ENCODE assay signal across 1 cellular context in the genomic region with DNA sequence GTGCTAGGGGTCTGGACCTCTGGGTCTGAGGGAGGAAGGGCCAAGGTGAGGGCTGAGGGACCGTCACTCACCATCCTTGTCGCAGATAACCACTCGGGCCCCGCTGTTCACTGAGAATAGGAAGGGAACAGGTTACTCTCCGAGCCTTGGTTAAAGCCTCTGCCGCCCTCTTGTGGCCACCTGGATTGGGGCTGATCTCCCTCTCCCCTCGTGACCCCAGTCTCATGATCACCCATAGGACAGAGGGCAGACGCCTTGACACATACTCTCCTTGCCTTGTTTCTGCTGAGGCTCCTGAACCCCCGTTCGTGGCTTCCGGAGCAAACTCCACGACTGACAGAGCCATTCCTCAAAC.
TF ChIP-seq lines count a peak whose summit lies in the region.

No MANE protein-coding gene starts in this region.

TF ChIP-seq in HepG2, 621 proteins besides CTCF, POLR2A, EP300 and RAD21 (continued from another document and continues in another):
- TF ChIP-seq, protein P1, sequence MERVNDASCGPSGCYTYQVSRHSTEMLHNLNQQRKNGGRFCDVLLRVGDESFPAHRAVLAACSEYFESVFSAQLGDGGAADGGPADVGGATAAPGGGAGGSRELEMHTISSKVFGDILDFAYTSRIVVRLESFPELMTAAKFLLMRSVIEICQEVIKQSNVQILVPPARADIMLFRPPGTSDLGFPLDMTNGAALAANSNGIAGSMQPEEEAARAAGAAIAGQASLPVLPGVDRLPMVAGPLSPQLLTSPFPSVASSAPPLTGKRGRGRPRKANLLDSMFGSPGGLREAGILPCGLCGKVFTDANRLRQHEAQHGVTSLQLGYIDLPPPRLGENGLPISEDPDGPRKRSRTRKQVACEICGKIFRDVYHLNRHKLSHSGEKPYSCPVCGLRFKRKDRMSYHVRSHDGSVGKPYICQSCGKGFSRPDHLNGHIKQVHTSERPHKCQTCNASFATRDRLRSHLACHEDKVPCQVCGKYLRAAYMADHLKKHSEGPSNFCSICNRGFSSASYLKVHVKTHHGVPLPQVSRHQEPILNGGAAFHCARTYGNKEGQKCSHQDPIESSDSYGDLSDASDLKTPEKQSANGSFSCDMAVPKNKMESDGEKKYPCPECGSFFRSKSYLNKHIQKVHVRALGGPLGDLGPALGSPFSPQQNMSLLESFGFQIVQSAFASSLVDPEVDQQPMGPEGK (CRISPR knock-in tag; IDR thresholded peaks at IDR 0.05) = peak; percentile 42; the same call in 1 of the 2 replicates
- TF ChIP-seq PPARG (CRISPR knock-in tag; conservative IDR thresholded peaks at IDR 0.05) = 0 out of 2 replicates have a peak, but pooled peaks have one; percentile 15
- TF ChIP-seq ZNF33B (CRISPR knock-in tag; IDR thresholded peaks at IDR 0.05) = no peak
- TF ChIP-seq SIX4 (CRISPR knock-in tag; IDR thresholded peaks at IDR 0.05) = no peak
- 0 out of 2 replicates have a peak, but pooled peaks have one; percentile 17 for TF ChIP-seq PHF21A (CRISPR knock-in tag; IDR thresholded peaks at IDR 0.05)
- no peak for TF ChIP-seq NR2F1 (CRISPR knock-in tag; IDR thresholded peaks at IDR 0.05)
- TF ChIP-seq ZC3H13 (CRISPR knock-in tag; IDR thresholded peaks at IDR 0.05) = no peak
- 0 out of 2 replicates have a peak, but pooled peaks have one; percentile 47 for TF ChIP-seq ZNF772 (CRISPR knock-in tag; IDR thresholded peaks at IDR 0.05)
- no peak for TF ChIP-seq HOXA9 (CRISPR knock-in tag; IDR thresholded peaks at IDR 0.05; ENCODE audit: borderline replicate concordance)
- no peak for TF ChIP-seq KDM1A (CRISPR knock-in tag; IDR thresholded peaks at IDR 0.05)
- TF ChIP-seq ZNF292 (CRISPR knock-in tag; IDR thresholded peaks at IDR 0.05; ENCODE audit: borderline replicate concordance, low read depth) = no peak
- 0 out of 2 replicates have a peak, but pooled peaks have one; percentile 3 for TF ChIP-seq ZFP90 (CRISPR knock-in tag; IDR thresholded peaks at IDR 0.05; ENCODE audit: borderline replicate concordance)
- no peak for TF ChIP-seq ZNF674 (CRISPR knock-in tag; IDR thresholded peaks at IDR 0.05; ENCODE audit: low read depth)
- TF ChIP-seq, protein P2, sequence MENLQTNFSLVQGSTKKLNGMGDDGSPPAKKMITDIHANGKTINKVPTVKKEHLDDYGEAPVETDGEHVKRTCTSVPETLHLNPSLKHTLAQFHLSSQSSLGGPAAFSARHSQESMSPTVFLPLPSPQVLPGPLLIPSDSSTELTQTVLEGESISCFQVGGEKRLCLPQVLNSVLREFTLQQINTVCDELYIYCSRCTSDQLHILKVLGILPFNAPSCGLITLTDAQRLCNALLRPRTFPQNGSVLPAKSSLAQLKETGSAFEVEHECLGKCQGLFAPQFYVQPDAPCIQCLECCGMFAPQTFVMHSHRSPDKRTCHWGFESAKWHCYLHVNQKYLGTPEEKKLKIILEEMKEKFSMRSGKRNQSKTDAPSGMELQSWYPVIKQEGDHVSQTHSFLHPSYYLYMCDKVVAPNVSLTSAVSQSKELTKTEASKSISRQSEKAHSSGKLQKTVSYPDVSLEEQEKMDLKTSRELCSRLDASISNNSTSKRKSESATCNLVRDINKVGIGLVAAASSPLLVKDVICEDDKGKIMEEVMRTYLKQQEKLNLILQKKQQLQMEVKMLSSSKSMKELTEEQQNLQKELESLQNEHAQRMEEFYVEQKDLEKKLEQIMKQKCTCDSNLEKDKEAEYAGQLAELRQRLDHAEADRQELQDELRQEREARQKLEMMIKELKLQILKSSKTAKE (CRISPR knock-in tag; IDR thresholded peaks at IDR 0.05; ENCODE audit: borderline replicate concordance) = no peak
- TF ChIP-seq, protein P3, sequence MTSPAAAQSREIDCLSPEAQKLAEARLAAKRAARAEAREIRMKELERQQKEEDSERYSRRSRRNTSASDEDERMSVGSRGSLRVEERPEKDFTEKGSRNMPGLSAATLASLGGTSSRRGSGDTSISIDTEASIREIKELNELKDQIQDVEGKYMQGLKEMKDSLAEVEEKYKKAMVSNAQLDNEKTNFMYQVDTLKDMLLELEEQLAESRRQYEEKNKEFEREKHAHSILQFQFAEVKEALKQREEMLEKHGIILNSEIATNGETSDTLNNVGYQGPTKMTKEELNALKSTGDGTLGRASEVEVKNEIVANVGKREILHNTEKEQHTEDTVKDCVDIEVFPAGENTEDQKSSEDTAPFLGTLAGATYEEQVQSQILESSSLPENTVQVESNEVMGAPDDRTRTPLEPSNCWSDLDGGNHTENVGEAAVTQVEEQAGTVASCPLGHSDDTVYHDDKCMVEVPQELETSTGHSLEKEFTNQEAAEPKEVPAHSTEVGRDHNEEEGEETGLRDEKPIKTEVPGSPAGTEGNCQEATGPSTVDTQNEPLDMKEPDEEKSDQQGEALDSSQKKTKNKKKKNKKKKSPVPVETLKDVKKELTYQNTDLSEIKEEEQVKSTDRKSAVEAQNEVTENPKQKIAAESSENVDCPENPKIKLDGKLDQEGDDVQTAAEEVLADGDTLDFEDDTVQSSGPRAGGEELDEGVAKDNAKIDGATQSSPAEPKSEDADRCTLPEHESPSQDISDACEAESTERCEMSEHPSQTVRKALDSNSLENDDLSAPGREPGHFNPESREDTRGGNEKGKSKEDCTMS (CRISPR knock-in tag; conservative IDR thresholded peaks at IDR 0.05) = no peak
- TF ChIP-seq ZNF7 (CRISPR knock-in tag; IDR thresholded peaks at IDR 0.05) = no peak
- TF ChIP-seq HNRNPUL1 (IDR thresholded peaks at IDR 0.05; ENCODE audit: low read depth, low read length) = no peak
- TF ChIP-seq STAG1 (CRISPR knock-in tag; IDR thresholded peaks at IDR 0.05) = peak; percentile 94
- no peak for TF ChIP-seq ZNF446 (CRISPR knock-in tag; IDR thresholded peaks at IDR 0.05)
- TF ChIP-seq ZNF337 (CRISPR knock-in tag; IDR thresholded peaks at IDR 0.05; ENCODE audit: borderline replicate concordance, low read depth) = no peak
- no peak for TF ChIP-seq MED1 (CRISPR knock-in tag; IDR thresholded peaks at IDR 0.05)
- peak; percentile 63 for TF ChIP-seq SALL1 (CRISPR knock-in tag; IDR thresholded peaks at IDR 0.05)
- TF ChIP-seq ZNF430 (CRISPR knock-in tag; IDR thresholded peaks at IDR 0.05) = no peak
- TF ChIP-seq, protein P4, sequence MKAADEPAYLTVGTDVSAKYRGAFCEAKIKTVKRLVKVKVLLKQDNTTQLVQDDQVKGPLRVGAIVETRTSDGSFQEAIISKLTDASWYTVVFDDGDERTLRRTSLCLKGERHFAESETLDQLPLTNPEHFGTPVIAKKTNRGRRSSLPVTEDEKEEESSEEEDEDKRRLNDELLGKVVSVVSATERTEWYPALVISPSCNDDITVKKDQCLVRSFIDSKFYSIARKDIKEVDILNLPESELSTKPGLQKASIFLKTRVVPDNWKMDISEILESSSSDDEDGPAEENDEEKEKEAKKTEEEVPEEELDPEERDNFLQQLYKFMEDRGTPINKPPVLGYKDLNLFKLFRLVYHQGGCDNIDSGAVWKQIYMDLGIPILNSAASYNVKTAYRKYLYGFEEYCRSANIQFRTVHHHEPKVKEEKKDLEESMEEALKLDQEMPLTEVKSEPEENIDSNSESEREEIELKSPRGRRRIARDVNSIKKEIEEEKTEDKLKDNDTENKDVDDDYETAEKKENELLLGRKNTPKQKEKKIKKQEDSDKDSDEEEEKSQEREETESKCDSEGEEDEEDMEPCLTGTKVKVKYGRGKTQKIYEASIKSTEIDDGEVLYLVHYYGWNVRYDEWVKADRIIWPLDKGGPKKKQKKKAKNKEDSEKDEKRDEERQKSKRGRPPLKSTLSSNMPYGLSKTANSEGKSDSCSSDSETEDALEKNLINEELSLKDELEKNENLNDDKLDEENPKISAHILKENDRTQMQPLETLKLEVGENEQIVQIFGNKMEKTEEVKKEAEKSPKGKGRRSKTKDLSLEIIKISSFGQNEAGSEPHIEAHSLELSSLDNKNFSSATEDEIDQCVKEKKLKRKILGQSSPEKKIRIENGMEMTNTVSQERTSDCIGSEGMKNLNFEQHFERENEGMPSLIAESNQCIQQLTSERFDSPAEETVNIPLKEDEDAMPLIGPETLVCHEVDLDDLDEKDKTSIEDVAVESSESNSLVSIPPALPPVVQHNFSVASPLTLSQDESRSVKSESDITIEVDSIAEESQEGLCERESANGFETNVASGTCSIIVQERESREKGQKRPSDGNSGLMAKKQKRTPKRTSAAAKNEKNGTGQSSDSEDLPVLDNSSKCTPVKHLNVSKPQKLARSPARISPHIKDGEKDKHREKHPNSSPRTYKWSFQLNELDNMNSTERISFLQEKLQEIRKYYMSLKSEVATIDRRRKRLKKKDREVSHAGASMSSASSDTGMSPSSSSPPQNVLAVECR (CRISPR knock-in tag; IDR thresholded peaks at IDR 0.05; ENCODE audit: borderline replicate concordance) = no peak; the same call in 1 of the 2 replicates
- TF ChIP-seq, protein P5, sequence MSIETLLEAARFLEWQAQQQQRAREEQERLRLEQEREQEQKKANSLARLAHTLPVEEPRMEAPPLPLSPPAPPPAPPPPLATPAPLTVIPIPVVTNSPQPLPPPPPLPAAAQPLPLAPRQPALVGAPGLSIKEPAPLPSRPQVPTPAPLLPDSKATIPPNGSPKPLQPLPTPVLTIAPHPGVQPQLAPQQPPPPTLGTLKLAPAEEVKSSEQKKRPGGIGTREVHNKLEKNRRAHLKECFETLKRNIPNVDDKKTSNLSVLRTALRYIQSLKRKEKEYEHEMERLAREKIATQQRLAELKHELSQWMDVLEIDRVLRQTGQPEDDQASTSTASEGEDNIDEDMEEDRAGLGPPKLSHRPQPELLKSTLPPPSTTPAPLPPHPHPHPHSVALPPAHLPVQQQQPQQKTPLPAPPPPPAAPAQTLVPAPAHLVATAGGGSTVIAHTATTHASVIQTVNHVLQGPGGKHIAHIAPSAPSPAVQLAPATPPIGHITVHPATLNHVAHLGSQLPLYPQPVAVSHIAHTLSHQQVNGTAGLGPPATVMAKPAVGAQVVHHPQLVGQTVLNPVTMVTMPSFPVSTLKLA (IDR thresholded peaks at IDR 0.05) = no peak
- TF ChIP-seq ZC3H4 (CRISPR knock-in tag; IDR thresholded peaks at IDR 0.05; ENCODE audit: borderline replicate concordance) = no peak; the same call in 1 of the 2 replicates
- no peak for TF ChIP-seq ZNF816 (CRISPR knock-in tag; IDR thresholded peaks at IDR 0.05; ENCODE audit: borderline replicate concordance)
- TF ChIP-seq, protein P6, sequence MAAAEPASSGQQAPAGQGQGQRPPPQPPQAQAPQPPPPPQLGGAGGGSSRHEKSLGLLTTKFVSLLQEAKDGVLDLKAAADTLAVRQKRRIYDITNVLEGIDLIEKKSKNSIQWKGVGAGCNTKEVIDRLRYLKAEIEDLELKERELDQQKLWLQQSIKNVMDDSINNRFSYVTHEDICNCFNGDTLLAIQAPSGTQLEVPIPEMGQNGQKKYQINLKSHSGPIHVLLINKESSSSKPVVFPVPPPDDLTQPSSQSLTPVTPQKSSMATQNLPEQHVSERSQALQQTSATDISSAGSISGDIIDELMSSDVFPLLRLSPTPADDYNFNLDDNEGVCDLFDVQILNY (CRISPR knock-in tag; conservative IDR thresholded peaks at IDR 0.05) = no peak
- no peak; the same call in 1 of the 2 replicates for TF ChIP-seq ZSCAN22 (CRISPR knock-in tag; IDR thresholded peaks at IDR 0.05)
- TF ChIP-seq FOSL2 (CRISPR knock-in tag; IDR thresholded peaks at IDR 0.05) = 0 out of 2 replicates have a peak, but pooled peaks have one; percentile 24
- TF ChIP-seq, protein P7, sequence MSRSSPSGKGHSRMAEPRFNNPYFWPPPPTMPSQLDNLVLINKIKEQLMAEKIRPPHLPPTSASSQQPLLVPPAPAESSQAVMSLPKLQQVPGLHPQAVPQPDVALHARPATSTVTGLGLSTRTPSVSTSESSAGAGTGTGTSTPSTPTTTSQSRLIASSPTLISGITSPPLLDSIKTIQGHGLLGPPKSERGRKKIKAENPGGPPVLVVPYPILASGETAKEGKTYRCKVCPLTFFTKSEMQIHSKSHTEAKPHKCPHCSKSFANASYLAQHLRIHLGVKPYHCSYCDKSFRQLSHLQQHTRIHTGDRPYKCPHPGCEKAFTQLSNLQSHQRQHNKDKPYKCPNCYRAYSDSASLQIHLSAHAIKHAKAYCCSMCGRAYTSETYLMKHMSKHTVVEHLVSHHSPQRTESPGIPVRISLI (CRISPR knock-in tag; IDR thresholded peaks at IDR 0.05; ENCODE audit: borderline replicate concordance) = no peak
- TF ChIP-seq REPIN1 (CRISPR knock-in tag; IDR thresholded peaks at IDR 0.05; ENCODE audit: borderline replicate concordance, low read depth) = peak; percentile 64; the same call in 1 of the 2 replicates
- 0 out of 2 replicates have a peak, but pooled peaks have one; percentile 21 for TF ChIP-seq FOXC1 (CRISPR knock-in tag; IDR thresholded peaks at IDR 0.05; ENCODE audit: borderline replicate concordance)
- TF ChIP-seq ZBTB38 (CRISPR knock-in tag; IDR thresholded peaks at IDR 0.05) = no peak
- TF ChIP-seq, protein P8, sequence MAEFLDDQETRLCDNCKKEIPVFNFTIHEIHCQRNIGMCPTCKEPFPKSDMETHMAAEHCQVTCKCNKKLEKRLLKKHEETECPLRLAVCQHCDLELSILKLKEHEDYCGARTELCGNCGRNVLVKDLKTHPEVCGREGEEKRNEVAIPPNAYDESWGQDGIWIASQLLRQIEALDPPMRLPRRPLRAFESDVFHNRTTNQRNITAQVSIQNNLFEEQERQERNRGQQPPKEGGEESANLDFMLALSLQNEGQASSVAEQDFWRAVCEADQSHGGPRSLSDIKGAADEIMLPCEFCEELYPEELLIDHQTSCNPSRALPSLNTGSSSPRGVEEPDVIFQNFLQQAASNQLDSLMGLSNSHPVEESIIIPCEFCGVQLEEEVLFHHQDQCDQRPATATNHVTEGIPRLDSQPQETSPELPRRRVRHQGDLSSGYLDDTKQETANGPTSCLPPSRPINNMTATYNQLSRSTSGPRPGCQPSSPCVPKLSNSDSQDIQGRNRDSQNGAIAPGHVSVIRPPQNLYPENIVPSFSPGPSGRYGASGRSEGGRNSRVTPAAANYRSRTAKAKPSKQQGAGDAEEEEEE (CRISPR knock-in tag; IDR thresholded peaks at IDR 0.05; ENCODE audit: borderline replicate concordance) = no peak
- TF ChIP-seq NFYB (CRISPR knock-in tag; IDR thresholded peaks at IDR 0.05) = no peak
- TF ChIP-seq ZNF839 (CRISPR knock-in tag; IDR thresholded peaks at IDR 0.05; ENCODE audit: borderline replicate concordance) = no peak
- no peak for TF ChIP-seq KDM6A (CRISPR knock-in tag; IDR thresholded peaks at IDR 0.05; ENCODE audit: low read depth)
- TF ChIP-seq, protein P9, sequence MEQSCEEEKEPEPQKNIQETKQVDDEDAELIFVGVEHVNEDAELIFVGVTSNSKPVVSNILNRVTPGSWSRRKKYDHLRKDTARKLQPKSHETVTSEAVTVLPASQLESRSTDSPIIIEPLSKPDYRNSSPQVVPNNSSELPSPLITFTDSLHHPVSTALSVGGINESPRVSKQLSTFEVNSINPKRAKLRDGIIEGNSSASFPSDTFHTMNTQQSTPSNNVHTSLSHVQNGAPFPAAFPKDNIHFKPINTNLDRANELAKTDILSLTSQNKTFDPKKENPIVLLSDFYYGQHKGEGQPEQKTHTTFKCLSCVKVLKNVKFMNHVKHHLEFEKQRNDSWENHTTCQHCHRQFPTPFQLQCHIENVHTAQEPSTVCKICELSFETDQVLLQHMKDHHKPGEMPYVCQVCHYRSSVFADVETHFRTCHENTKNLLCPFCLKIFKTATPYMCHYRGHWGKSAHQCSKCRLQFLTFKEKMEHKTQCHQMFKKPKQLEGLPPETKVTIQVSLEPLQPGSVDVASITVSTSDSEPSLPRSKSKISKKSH (CRISPR knock-in tag; IDR thresholded peaks at IDR 0.05; ENCODE audit: borderline replicate concordance) = no peak
- no peak for TF ChIP-seq FOSL1 (CRISPR knock-in tag; IDR thresholded peaks at IDR 0.05; ENCODE audit: borderline replicate concordance)
- TF ChIP-seq ZNF746 (CRISPR knock-in tag; IDR thresholded peaks at IDR 0.05) = 0 out of 2 replicates have a peak, but pooled peaks have one; percentile 36
- TF ChIP-seq THYN1 (CRISPR knock-in tag; IDR thresholded peaks at IDR 0.05; ENCODE audit: borderline replicate concordance, low read depth) = no peak
- TF ChIP-seq TBP (CRISPR knock-in tag; IDR thresholded peaks at IDR 0.05) = no peak
- TF ChIP-seq ZBTB20 (CRISPR knock-in tag; IDR thresholded peaks at IDR 0.05; ENCODE audit: borderline replicate concordance, low read depth) = no peak
- peak; percentile 80 for TF ChIP-seq RXRA (CRISPR knock-in tag; IDR thresholded peaks at IDR 0.05)
